Comparison of ENCODE assay signal across 8 cellular contexts in genomic region chr1:155003766-155004351, GRCh38. TPM values are rescaled to one million over a fixed set of nuclear protein-coding genes. Genes with fewer than 3 reads are reported as not detected.
DNase-seq lines count a peak whose midpoint lies in the region; ATAC-seq and TF ChIP-seq lines count a peak whose summit lies in the region.

No MANE protein-coding gene starts in this region.

- H3K9me3 ChIP-seq in ectodermal cell (ENCODE audit: control insufficient read depth, low read length) = no peaks in the 10 kb centered on the region
- H3K9me3 ChIP-seq in lower lobe of right lung = no peaks in the 10 kb centered on the region
- H3K9me3 ChIP-seq in testis = no peaks in the 10 kb centered on the region

- H3K4me1 ChIP-seq in ectodermal cell (ENCODE audit: control insufficient read depth, insufficient read depth, low read length) = peaks cover 20% of the 10 kb centered on the region
- H3K4me1 ChIP-seq in lower lobe of right lung = peaks cover 62% of the 10 kb centered on the region
- peaks cover 35% of the 10 kb centered on the region for H3K4me1 ChIP-seq in testis

- DNase-seq in activated naive CD4-positive, alpha-beta T cell treated with anti-CD3 and anti-CD28 coated beads, Interleukin-2, amount 10 ng/mL, durations not matched to agents 7 days and 5 days = peak; percentile 53
- no peak for DNase-seq in activated naive CD4-positive, alpha-beta T cell treated with Interleukin-2 at 50 U/mL for 16 hours
- DNase-seq in lower lobe of right lung (peak; percentile 78), testis (peak; percentile 73), cerebellar nuclear complex (lab: John Stamatoyannopoulos, UW) (no peak)

- H3K4me3 ChIP-seq in ectodermal cell (ENCODE audit: insufficient read depth, low read depth, low read length) = peak overlapping the region; percentile 57
- H3K4me3 ChIP-seq in lower lobe of right lung = peak overlapping the region; percentile 97
- peak overlapping the region; percentile 77 to 84 for H3K4me3 ChIP-seq in testis

- H3K27ac Mint-ChIP-seq in activated naive CD4-positive, alpha-beta T cell treated with anti-CD3 and anti-CD28 coated beads, Interleukin-2, amount 10 ng/mL, durations not matched to agents 7 days and 5 days = peak overlapping the region; percentile 93

- peak overlapping the region; percentile 98 for H3K4me3 Mint-ChIP-seq in activated naive CD4-positive, alpha-beta T cell treated with anti-CD3 and anti-CD28 coated beads, Interleukin-2, amount 10 ng/mL, durations not matched to agents 7 days and 5 days

- intact Hi-C loops in lower lobe of right lung (cut with DNase I) (no loop called here), testis (cut with DNase I; ENCODE audit: low total_unique reads) (no loop called here)

- 1% methylated on average over 34 of the region's 34 CpGs for WGBS in ectodermal cell, 2 experiments
- WGBS in testis, 2 donors = 0 to 1% methylated on average over 15 to 31 of the region's 34 CpGs

- no peaks in the 10 kb centered on the region for H3K27me3 ChIP-seq in ectodermal cell (ENCODE audit: control insufficient read depth, insufficient read depth, low read length, poor library complexity, severe bottlenecking)
- no peaks in the 10 kb centered on the region for H3K27me3 ChIP-seq in lower lobe of right lung (ENCODE audit: low read depth)
- H3K27me3 ChIP-seq in testis = no peaks in the 10 kb centered on the region

- H3K4me1 Mint-ChIP-seq in activated naive CD4-positive, alpha-beta T cell treated with anti-CD3 and anti-CD28 coated beads, Interleukin-2, amount 10 ng/mL, durations not matched to agents 7 days and 5 days = peaks cover 62% of the 10 kb centered on the region

- peaks cover 7% of the 10 kb centered on the region for H3K36me3 Mint-ChIP-seq in activated naive CD4-positive, alpha-beta T cell treated with anti-CD3 and anti-CD28 coated beads, Interleukin-2, amount 10 ng/mL, durations not matched to agents 7 days and 5 days

- TF ChIP-seq POLR2A in Raji (IDR thresholded peaks at IDR 0.05; ENCODE audit: insufficient read depth, low read depth, low read length) (0 out of 2 replicates have a peak, but pooled peaks have one; percentile 4), testis (IDR thresholded peaks at IDR 0.05) (no peak)

- no peaks in the 10 kb centered on the region for H3K36me3 ChIP-seq in ectodermal cell (ENCODE audit: control insufficient read depth, insufficient read depth, low read length)
- H3K36me3 ChIP-seq in lower lobe of right lung = no peaks in the 10 kb centered on the region
- H3K36me3 ChIP-seq in testis (ENCODE audit: low read depth, missing control alignments) = no peaks in the 10 kb centered on the region

- H3K27ac ChIP-seq in ectodermal cell (ENCODE audit: insufficient read depth, low read depth, low read length, poor library complexity, severe bottlenecking) = no peak overlapping the region
- peak overlapping the region; percentile 91 for H3K27ac ChIP-seq in lower lobe of right lung
- H3K27ac ChIP-seq in testis = peak overlapping the region; percentile 91 to 98

- ATAC-seq in lower lobe of right lung (no peak), HG03342 (IDR thresholded peaks at IDR 0.05; ENCODE audit: unreplicated experiment) (no peak)

- no peaks in the 10 kb centered on the region for H3K9me3 Mint-ChIP-seq in activated naive CD4-positive, alpha-beta T cell treated with anti-CD3 and anti-CD28 coated beads, Interleukin-2, amount 10 ng/mL, durations not matched to agents 7 days and 5 days

- TF ChIP-seq CTCF in lower lobe of right lung (IDR thresholded peaks at IDR 0.05) (no peak), testis (IDR thresholded peaks at IDR 0.05) (no peak)

- CTCF ChIA-PET in activated naive CD4-positive, alpha-beta T cell treated with anti-CD3 and anti-CD28 coated beads, Interleukin-2, amount 10 ng/mL, durations not matched to agents 7 days and 5 days (lab: Charles Lee) = interaction anchor here (1.0 to 4.3 kb wide), 3 partner anchors 9 to 81 kb away, joined by 4 to 17 read pairs (median 7); no protein-coding TSS in a partner anchor

- H3K27me3 Mint-ChIP-seq in activated naive CD4-positive, alpha-beta T cell treated with anti-CD3 and anti-CD28 coated beads, Interleukin-2, amount 10 ng/mL, durations not matched to agents 7 days and 5 days = peaks cover 4% of the 10 kb centered on the region

RNA-seq across cellular contexts. Expression of gene ZBTB7B, which starts 1.3 kb away (rescaled TPM):
- 11.4 TPM for polyA plus RNA-seq in ectodermal cell (2013, experiment 1 of 4)
- polyA plus RNA-seq in ectodermal cell (2013, experiment 2 of 4) = 14.4 TPM
- 8.2 TPM for polyA plus RNA-seq in ectodermal cell (2013, experiment 3 of 4)
- 11.1 TPM for polyA plus RNA-seq in ectodermal cell (2013, experiment 4 of 4)
- total RNA-seq in lower lobe of right lung (72.0 TPM), testis (10 to 100 TPM; 21.1 to 22.4 TPM)
- 18.6 TPM for polyA plus RNA-seq in testis (ENCODE audit: insufficient read depth, low read depth, low replicate concordance)

RNA-seq across cellular contexts. Expression of gene LENEP, which starts 10.5 kb away (rescaled TPM):
- not detected for polyA plus RNA-seq in ectodermal cell (2013, experiment 1 of 4)
- not detected for polyA plus RNA-seq in ectodermal cell (2013, experiment 2 of 4)
- polyA plus RNA-seq in ectodermal cell (2013, experiment 3 of 4) = 0.59 TPM
- polyA plus RNA-seq in ectodermal cell (2013, experiment 4 of 4) = 0.49 TPM
- total RNA-seq in lower lobe of right lung (not detected), testis (1 to 10 TPM in 1 of 2 donors, not detected in 1; 1.1 TPM)
- not detected for polyA plus RNA-seq in testis (ENCODE audit: insufficient read depth, low read depth, low replicate concordance)

RNA-seq across cellular contexts. Expression of gene FLAD1, which starts 20.7 kb away (rescaled TPM):
- 59.1 TPM for polyA plus RNA-seq in ectodermal cell (2013, experiment 1 of 4)
- 69.3 TPM for polyA plus RNA-seq in ectodermal cell (2013, experiment 2 of 4)
- polyA plus RNA-seq in ectodermal cell (2013, experiment 3 of 4) = 50.1 TPM
- 56.7 TPM for polyA plus RNA-seq in ectodermal cell (2013, experiment 4 of 4)
- total RNA-seq in lower lobe of right lung = 31.9 TPM
- total RNA-seq in testis = 10 to 100 TPM; 26.5 to 35.0 TPM
- polyA plus RNA-seq in testis (ENCODE audit: insufficient read depth, low read depth, low replicate concordance) = 46.5 TPM

RNA-seq across cellular contexts. Expression of gene CKS1B, which starts 29.4 kb away (rescaled TPM):
- 267 TPM for polyA plus RNA-seq in ectodermal cell (2013, experiment 1 of 4)
- polyA plus RNA-seq in ectodermal cell (2013, experiment 2 of 4) = 261 TPM
- 286 TPM for polyA plus RNA-seq in ectodermal cell (2013, experiment 3 of 4)
- polyA plus RNA-seq in ectodermal cell (2013, experiment 4 of 4) = 304 TPM
- total RNA-seq in lower lobe of right lung (28.5 TPM), testis (10 to 100 TPM; 45.5 to 84.3 TPM)
- polyA plus RNA-seq in testis (ENCODE audit: insufficient read depth, low read depth, low replicate concordance) = 100 TPM

RNA-seq across cellular contexts. Expression of gene DCST2, which starts 29.7 kb away (rescaled TPM):
- polyA plus RNA-seq in ectodermal cell (2013, experiment 1 of 4) = 2.0 TPM
- 2.2 TPM for polyA plus RNA-seq in ectodermal cell (2013, experiment 2 of 4)
- polyA plus RNA-seq in ectodermal cell (2013, experiment 3 of 4) = 2.4 TPM
- polyA plus RNA-seq in ectodermal cell (2013, experiment 4 of 4) = 4.4 TPM
- total RNA-seq in lower lobe of right lung (1.4 TPM), testis (10 to 100 TPM in 1 of 2 donors, 1 to 10 TPM in 1; 9.9 to 14.4 TPM)
- 20.4 TPM for polyA plus RNA-seq in testis (ENCODE audit: insufficient read depth, low read depth, low replicate concordance)

Comparison
In these comparisons a context has a peak if more than half of its experiments do, and no peak if none do; other contexts are left out.
1. DNase-seq: peak in activated naive CD4-positive, alpha-beta T cell treated with anti-CD3 and anti-CD28 coated beads, Interleukin-2, amount 10 ng/mL, durations not matched to agents 7 days and 5 days (single experiment), lower lobe of right lung (single experiment) and testis (single experiment); none in activated naive CD4-positive, alpha-beta T cell treated with Interleukin-2 at 50 U/mL for 16 hours (single experiment) and cerebellar nuclear complex (0 of 2).
2. Peak in every context shown above with its lines, with median percentiles within 50 percentile points of each other: H3K4me3 ChIP-seq.